Comparison of ENCODE assay signal across 1 cellular context in genomic region chr11:3370268-3370870, GRCh38.
TF ChIP-seq lines count a peak whose summit lies in the region.

No MANE protein-coding gene starts in this region.

TF ChIP-seq in HepG2, 621 proteins besides CTCF, POLR2A, EP300 and RAD21 (continued from another document):
- TF ChIP-seq MAFK (conservative IDR thresholded peaks at IDR 0.05 in 1 of 2, IDR thresholded peaks at IDR 0.05 in 1 of 2; ENCODE audit: low read length in 2 of 2) (peak; percentile 83 to 93), MAFF (IDR thresholded peaks at IDR 0.05; ENCODE audit: low read depth, low read length) (peak; percentile 86), MED1 (CRISPR knock-in tag; IDR thresholded peaks at IDR 0.05) (no peak), AHDC1 (CRISPR knock-in tag; IDR thresholded peaks at IDR 0.05; ENCODE audit: borderline replicate concordance) (no peak)
